Comparison of ENCODE assay signal across 27 cellular contexts in genomic region chr14:76729953-76730505, GRCh38. TPM values are rescaled to one million over a fixed set of nuclear protein-coding genes. Genes with fewer than 3 reads are reported as not detected.
DNase-seq lines count a peak whose midpoint lies in the region; ATAC-seq and TF ChIP-seq lines count a peak whose summit lies in the region.
"Had no signal": no experiment of that assay in that cellular context is flagged by ENCODE, and none has a peak within 500 bp of the region (broad histone marks: within the 10 kb centered on the region; RNA-seq: fewer than 3 reads in every experiment).

No MANE protein-coding gene starts in this region.

- TF ChIP-seq CTCF in upper lobe of right lung (IDR thresholded peaks at IDR 0.05) = no peak

- H3K4me3 ChIP-seq in upper lobe of right lung = no peak overlapping the region
- H3K4me3 ChIP-seq: GM23338 had no signal

- no peak overlapping the region for H3K27ac ChIP-seq in upper lobe of right lung
- H3K27ac ChIP-seq: C4-2B, epithelial cell of prostate had no signal

- H3K27me3 ChIP-seq in upper lobe of right lung = no peaks in the 10 kb centered on the region

- peaks cover 14% of the 10 kb centered on the region for H3K4me1 ChIP-seq in upper lobe of right lung

- ATAC-seq in upper lobe of right lung (peak; percentile 62), GM18861 (IDR thresholded peaks at IDR 0.05; ENCODE audit: unreplicated experiment) (no peak), GM21723 (IDR thresholded peaks at IDR 0.05; ENCODE audit: unreplicated experiment) (no peak)
- ATAC-seq: GM23338; left lobe of liver; Right ventricle myocardium inferior; stimulated activated naive B cell treated with anti-CD40 and anti-IgM and Interleukin-4, amounts not matched to agents 10 μg/mL and 1 μg/mL and 100 μg/mL, for 72 hours had no signal

- DNase-seq in NOMO-1 (lab: John Stamatoyannopoulos, UW; ENCODE audit: unreplicated experiment in 2 of 2) (peak; percentile 1 to 45), NOMO-1 treated with dmso at 0.1 percent for 144 hours (lab: John Stamatoyannopoulos, UW; ENCODE audit: unreplicated experiment) (no peak), amniotic epithelial cell (ENCODE audit: low read depth) (peak; percentile 70), globus pallidus (ENCODE audit: low spot score) (peak; percentile 48), upper lobe of right lung (no peak), D341Med (ENCODE audit: low spot score) (no peak)
- DNase-seq: 8988T; activated naive CD4-positive, alpha-beta T cell treated with anti-CD3 and anti-CD28 coated beads, Interleukin-2, amount 50 U/mL, for 16 hours; amniotic stem cell; Calu3; DND-41; effector CD4-positive, alpha-beta T cell; immature natural killer cell; naive B cell; NCI-H1930; NCI-H2171 treated with DMSO at 0.1 percent for 48 hours; NCI-H510A; stimulated activated CD4-positive, alpha-beta T cell treated with anti-CD3 and anti-CD28 coated beads, Interleukin-15, amount 100 ng/mL, for 24 hours; stimulated activated naive B cell treated with anti-CD40 and anti-IgM and Interleukin-4, amounts not matched to agents 10 μg/mL and 1 μg/mL and 100 μg/mL, for 72 hours; trophoblast cell had no signal

- intact Hi-C loops in upper lobe of right lung (cut with DNase I) = no loop called here

- H3K36me3 ChIP-seq in upper lobe of right lung = no peaks in the 10 kb centered on the region

- H3K9me3 ChIP-seq in upper lobe of right lung = no peaks in the 10 kb centered on the region

RNA-seq across cellular contexts. Expression of gene VASH1, which starts 31.2 kb away (rescaled TPM):
- total RNA-seq in upper lobe of right lung = 37.1 TPM

Comparison
In these comparisons a context has a peak if more than half of its experiments do, and no peak if none do; other contexts are left out.
1. DNase-seq: peak in NOMO-1 (2 of 2), amniotic epithelial cell (single experiment) and globus pallidus (single experiment); none in NOMO-1 treated with dmso at 0.1 percent for 144 hours (single experiment), upper lobe of right lung (single experiment) and D341Med (single experiment).